ENCODE assay signal across 8 cellular contexts in the genomic region with DNA sequence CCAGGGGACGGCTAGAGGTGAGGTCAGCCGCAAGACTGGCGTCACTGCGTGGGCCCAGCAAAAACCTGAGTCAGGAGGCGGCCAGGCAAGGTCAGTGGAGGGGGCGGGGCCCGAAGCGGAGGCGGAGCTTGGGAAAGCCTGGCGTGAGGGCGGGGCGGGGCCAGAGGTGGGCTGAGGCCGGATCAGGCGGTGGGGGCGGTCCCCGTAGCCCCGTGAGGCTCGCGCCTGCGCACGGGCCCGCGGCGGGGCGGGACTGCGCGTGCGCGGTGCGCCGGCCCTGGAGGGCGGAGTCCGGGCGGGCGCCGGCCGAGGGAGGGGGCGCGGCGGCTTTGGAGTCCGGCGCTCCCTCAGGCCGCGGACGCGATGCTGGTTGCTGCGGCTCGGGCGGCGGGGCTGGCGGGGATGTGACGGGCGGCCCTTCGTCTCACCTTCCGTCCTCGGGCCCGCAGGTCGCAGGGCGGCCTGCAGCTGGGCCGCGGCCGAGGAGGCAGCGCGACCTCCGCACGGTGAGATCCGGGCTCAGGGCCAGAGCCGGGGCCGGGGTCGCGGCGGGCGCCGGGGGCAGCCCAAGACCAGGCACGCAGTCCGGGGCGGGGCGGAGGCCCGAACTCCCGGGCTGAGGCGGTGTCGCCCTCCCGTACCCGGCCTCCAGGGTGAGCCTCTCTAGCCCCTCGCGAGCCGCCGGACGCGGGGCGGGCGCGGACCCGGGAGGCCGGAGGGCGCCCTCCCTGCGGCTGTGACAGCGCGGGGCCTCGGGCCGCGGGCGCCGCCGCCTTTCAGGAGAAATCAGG. TPM values are rescaled to one million over a fixed set of nuclear protein-coding genes. Genes with fewer than 3 reads are reported as not detected.
DNase-seq lines count a peak whose midpoint lies in the region; TF ChIP-seq lines count a peak whose summit lies in the region.

A gene with protein sequence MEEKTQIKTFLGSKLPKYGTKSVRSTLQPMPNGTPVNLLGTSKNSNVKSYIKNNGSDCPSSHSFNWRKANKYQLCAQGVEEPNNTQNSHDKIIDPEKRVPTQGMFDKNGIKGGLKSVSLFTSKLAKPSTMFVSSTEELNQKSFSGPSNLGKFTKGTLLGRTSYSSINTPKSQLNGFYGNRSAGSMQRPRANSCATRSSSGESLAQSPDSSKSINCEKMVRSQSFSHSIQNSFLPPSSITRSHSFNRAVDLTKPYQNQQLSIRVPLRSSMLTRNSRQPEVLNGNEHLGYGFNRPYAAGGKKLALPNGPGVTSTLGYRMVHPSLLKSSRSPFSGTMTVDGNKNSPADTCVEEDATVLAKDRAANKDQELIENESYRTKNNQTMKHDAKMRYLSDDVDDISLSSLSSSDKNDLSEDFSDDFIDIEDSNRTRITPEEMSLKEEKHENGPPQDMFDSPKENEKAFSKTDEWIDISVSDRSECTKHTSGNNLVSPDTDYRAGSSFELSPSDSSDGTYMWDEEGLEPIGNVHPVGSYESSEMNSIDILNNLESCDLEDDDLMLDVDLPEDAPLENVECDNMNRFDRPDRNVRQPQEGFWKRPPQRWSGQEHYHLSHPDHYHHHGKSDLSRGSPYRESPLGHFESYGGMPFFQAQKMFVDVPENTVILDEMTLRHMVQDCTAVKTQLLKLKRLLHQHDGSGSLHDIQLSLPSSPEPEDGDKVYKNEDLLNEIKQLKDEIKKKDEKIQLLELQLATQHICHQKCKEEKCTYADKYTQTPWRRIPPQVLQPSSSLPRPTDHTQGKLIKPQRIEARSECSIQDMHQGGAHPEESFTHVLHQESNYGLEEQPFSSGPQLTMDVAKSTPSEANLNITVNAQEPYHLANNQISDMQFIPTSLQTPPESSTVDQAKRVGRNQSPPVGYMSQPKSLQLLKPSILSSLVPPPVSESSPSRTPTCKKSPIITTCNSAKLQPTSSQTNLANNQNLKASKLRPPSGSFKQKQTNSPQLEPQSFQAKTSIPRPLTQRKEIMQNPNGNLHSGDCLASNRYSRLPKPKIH (plus strand): TSS at position 287 of the 791 bp plus-strand sequence. CDS start 42,464 bp downstream, outside the sequence.

- no peaks in the 10 kb centered on the region for H3K27me3 ChIP-seq in adipocyte (replicated peaks; ENCODE audit: control insufficient read depth, insufficient read depth, low read length)
- no peaks in the 10 kb centered on the region for H3K27me3 ChIP-seq in cardiac muscle cell
- H3K27me3 ChIP-seq in transverse colon = no peaks in the 10 kb centered on the region

- intact Hi-C loops in transverse colon (cut with DNase I; ENCODE audit: low total_unique reads) = no loop called here

- H3K4me1 ChIP-seq in adipocyte (ENCODE audit: control insufficient read depth, insufficient read depth, low read length) = peaks cover 16% of the 10 kb centered on the region
- peaks cover 9% of the 10 kb centered on the region for H3K4me1 ChIP-seq in cardiac muscle cell (ENCODE audit: low read depth)
- H3K4me1 ChIP-seq in transverse colon = peaks cover 10 to 33% (median 26%) of the 10 kb centered on the region in 4 donors

- in situ Hi-C loops in transverse colon (cut with MboI; ENCODE audit: low pct_ligation_motif_present in 1 of 4, low pct_unique_long_range_greater_than_20kb in 1 of 4, low sequenced_read_pairs in 3 of 4) = loop anchor here in 1 of 4 donors (25.0 kb wide), 1 partner anchor 191 kb away; a partner anchor contains a TSS

- H3K9ac ChIP-seq in adipocyte (ENCODE audit: low read length) = peak within 1 kb of the TSS; percentile 95

- TF ChIP-seq EP300 in transverse colon (IDR thresholded peaks at IDR 0.05; ENCODE audit: low read depth) = no peak

- no peaks in the 10 kb centered on the region for H3K36me3 ChIP-seq in adipocyte (ENCODE audit: control insufficient read depth, insufficient read depth, low read length, severe bottlenecking)
- no peaks in the 10 kb centered on the region for H3K36me3 ChIP-seq in cardiac muscle cell
- H3K36me3 ChIP-seq in transverse colon = no peaks in the 10 kb centered on the region

- WGBS in transverse colon (ENCODE audit: low coverage in 1 of 2), 2 donors = 2% methylated on average over 55 of the region's 105 CpGs; no CpG with 5 or more reads in 1 of the 2 donors

- peak within 1 kb of the TSS; percentile 79 for H3K4me3 ChIP-seq in GM12865 (ENCODE audit: low read depth, low read length)
- peak within 1 kb of the TSS; percentile 65 for H3K4me3 ChIP-seq in HFF-Myc (replicated peaks; ENCODE audit: low read depth, low read length)
- H3K4me3 ChIP-seq in adipocyte (ENCODE audit: low read length) = peak within 1 kb of the TSS; percentile 94
- peak within 1 kb of the TSS; percentile 80 for H3K4me3 ChIP-seq in cardiac muscle cell
- H3K4me3 ChIP-seq in transverse colon = peak within 1 kb of the TSS; percentile 70 to 99 (median 88)

- H3K27ac ChIP-seq in cardiac muscle cell = peak within 1 kb of the TSS; percentile 94
- H3K27ac ChIP-seq in transverse colon = peak within 1 kb of the TSS; percentile 94 to 99 (median 98)

- TF ChIP-seq CTCF in GM12865 (IDR thresholded peaks at IDR 0.05; ENCODE audit: insufficient read depth, low read depth, low read length, missing control alignments) (no peak), HFF-Myc (IDR thresholded peaks at IDR 0.05; ENCODE audit: low read depth, low read length, missing control alignments) (no peak), cardiac muscle cell (IDR thresholded peaks at IDR 0.05; ENCODE audit: low read depth, low read length) (no peak), transverse colon (IDR thresholded peaks at IDR 0.05) (no peak)

- DNase-seq in GM12865 (ENCODE audit: low read depth) = peak; percentile 95
- peak; percentile 61 for DNase-seq in HFF-Myc (ENCODE audit: extremely low read depth, low read depth)
- peak; percentile 74 for DNase-seq in MV-4-11 (lab: John Stamatoyannopoulos, UW)
- DNase-seq in T follicular helper cell (ENCODE audit: low read depth) = peak; percentile 83
- peak; percentile 99 for DNase-seq in adipocyte (ENCODE audit: low read depth)
- DNase-seq in cardiac muscle cell (ENCODE audit: low read depth in 1 of 2, low spot score in 1 of 2) = peak; percentile 97 to 98
- DNase-seq in pons (ENCODE audit: low spot score) = peak; percentile 90
- peak; percentile 99 for DNase-seq in transverse colon

- no peaks in the 10 kb centered on the region for H3K9me3 ChIP-seq in adipocyte (ENCODE audit: control insufficient read depth, low read length)
- no peaks in the 10 kb centered on the region for H3K9me3 ChIP-seq in cardiac muscle cell (ENCODE audit: low read depth)
- no peaks in the 10 kb centered on the region for H3K9me3 ChIP-seq in transverse colon

- peak; percentile 35 for TF ChIP-seq POLR2A in transverse colon (IDR thresholded peaks at IDR 0.05)

RNA-seq across cellular contexts. Expression of the gene that starts here (rescaled TPM):
- total RNA-seq in cardiac muscle cell = 17.7 and 22.5 TPM in 2 replicates
- polyA plus RNA-seq in cardiac muscle cell = 32.9 and 34.7 TPM in 2 replicates
- 10 to 100 TPM; 20.9 to 45.6 (median 33.7) TPM for total RNA-seq in transverse colon

Comparison
In these comparisons a context has a peak if more than half of its experiments do, and no peak if none do; other contexts are left out.
1. Peak in every context shown above with its lines: DNase-seq, H3K4me3 ChIP-seq and H3K27ac ChIP-seq.